In genomic region chr22:38144025-38144405, GRCh38 we compare ENCODE assay signal across 2 cellular contexts.
TF ChIP-seq lines count a peak whose summit lies in the region.

No MANE protein-coding gene starts in this region.

TF ChIP-seq in SK-N-SH, 30 proteins besides CTCF, POLR2A, EP300 and RAD21 (continued from another document):
- TF ChIP-seq TCF12 (IDR thresholded peaks at IDR 0.05) (no peak), GATA2 (CRISPR knock-in tag; IDR thresholded peaks at IDR 0.05) (no peak), NFIC (IDR thresholded peaks at IDR 0.05; ENCODE audit: borderline replicate concordance) (no peak)
TF ChIP-seq in SK-N-SH: peak in this region for 0.

TF ChIP-seq in SK-N-SH treated with all-trans-retinoic acid at 6 μM for 48 hours, 23 proteins besides CTCF, POLR2A, EP300 and RAD21 (continued from another document):
- TF ChIP-seq POU6F1 (CRISPR knock-in tag; IDR thresholded peaks at IDR 0.05; ENCODE audit: borderline replicate concordance, low read depth) = no peak
